In the genomic region with DNA sequence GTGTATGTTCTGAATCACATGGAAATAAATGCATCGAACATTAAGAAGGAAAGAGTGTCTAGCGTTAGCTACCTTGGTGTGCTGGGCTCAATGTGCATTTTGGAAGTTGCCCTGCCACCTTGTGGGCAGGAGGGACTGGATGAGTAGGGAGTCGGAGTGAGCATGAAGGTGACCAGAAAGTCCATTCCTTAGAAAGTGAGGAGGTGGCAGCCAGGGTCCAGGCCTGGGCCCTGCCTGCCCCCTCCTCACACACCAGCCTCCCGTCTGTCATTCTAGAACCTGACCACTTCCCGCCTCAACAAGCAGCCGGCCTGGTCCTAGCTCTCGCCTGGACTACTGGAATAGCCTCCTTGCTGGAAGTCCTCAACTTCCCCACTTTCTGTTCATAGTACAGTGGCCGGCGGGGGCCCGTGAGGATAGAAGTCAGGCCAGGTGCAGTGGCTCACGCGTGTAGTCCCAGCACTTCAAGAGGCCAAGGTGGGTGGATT, we compare ENCODE assay signal across 12 cellular contexts. TPM values are rescaled to one million over a fixed set of nuclear protein-coding genes. Genes with fewer than 3 reads are reported as not detected.
DNase-seq lines count a peak whose midpoint lies in the region; ATAC-seq and TF ChIP-seq lines count a peak whose summit lies in the region.
"Had no signal": no experiment of that assay in that cellular context is flagged by ENCODE, and none has a peak within 500 bp of the region (broad histone marks: within the 10 kb centered on the region; RNA-seq: fewer than 3 reads in every experiment).

No MANE protein-coding gene starts in this region.

- DNase-seq in left ventricle myocardium inferior (no peak), Right ventricle myocardium inferior (ENCODE audit: missing footprints) (no peak), SK-MEL-5 (ENCODE audit: low read depth, low spot score) (peak; percentile 60), foreskin keratinocyte (no peak), GM13976 (ENCODE audit: low spot score) (no peak)
- no peak for DNase-seq in stimulated activated naive CD4-positive, alpha-beta T cell treated with Interleukin-2 at 50 U/mL for 16 hours (lab: John Stamatoyannopoulos, UW)
- DNase-seq: NCI-H69, retina had no signal

- peaks cover 3% of the 10 kb centered on the region for H3K4me1 ChIP-seq in left ventricle myocardium inferior
- H3K4me1 ChIP-seq in foreskin keratinocyte: no peaks in the 10 kb centered on the region

- ATAC-seq in Right ventricle myocardium inferior: no peak
- no peak for ATAC-seq in foreskin keratinocyte
- ATAC-seq in HG02973 (IDR thresholded peaks at IDR 0.05; ENCODE audit: unreplicated experiment): no peak
- no peak for ATAC-seq in HG03045 (IDR thresholded peaks at IDR 0.05; ENCODE audit: unreplicated experiment)

- no peaks in the 10 kb centered on the region for H3K36me3 ChIP-seq in left ventricle myocardium inferior

- intact Hi-C loops in left ventricle myocardium inferior (cut with micrococcal nuclease): loop anchor here (10.0 kb wide), 1 partner anchor 82 kb away; no protein-coding TSS in a partner anchor
- intact Hi-C loops in Right ventricle myocardium inferior (cut with DNase I): no loop called here

- peak; percentile 44 for TF ChIP-seq CTCF in left ventricle myocardium inferior (IDR thresholded peaks at IDR 0.05; ENCODE audit: borderline replicate concordance)
- peak; percentile 37 for TF ChIP-seq CTCF in foreskin keratinocyte (conservative IDR thresholded peaks at IDR 0.05)
- TF ChIP-seq CTCF in GM13976 (IDR thresholded peaks at IDR 0.05; ENCODE audit: borderline replicate concordance, control extremely low read depth, extremely low read depth, insufficient read depth, missing control alignments): no peak

- H3K9me3 ChIP-seq in left ventricle myocardium inferior (replicated peaks): no peaks in the 10 kb centered on the region

- no peak overlapping the region for H3K4me3 ChIP-seq in left ventricle myocardium inferior

- in situ Hi-C loops in SK-MEL-5 (cut with HindIII; ENCODE audit: low pct_unique_long_range_greater_than_20kb, low sequenced_read_pairs) (no loop called here), GM13976 (cut with MboI; ENCODE audit: low sequenced_read_pairs, unreplicated experiment) (no loop called here)

- H3K27ac ChIP-seq in left ventricle myocardium inferior (replicated peaks): no peak overlapping the region
- no peak overlapping the region for H3K27ac ChIP-seq in foreskin keratinocyte

- H3K27me3 ChIP-seq in left ventricle myocardium inferior (ENCODE audit: low read depth) (peaks cover 64% of the 10 kb centered on the region), foreskin keratinocyte (peaks cover 63% of the 10 kb centered on the region)

RNA-seq across cellular contexts. Expression of a gene that starts 10.2 kb away (rescaled TPM):
- total RNA-seq in left ventricle myocardium inferior (11.0 TPM), Right ventricle myocardium inferior (9.1 TPM), foreskin keratinocyte (not detected in 2 replicates)
- total RNA-seq in SK-MEL-5 (2014; rRNA removed; shearing (Covaris generic)): 0.75 and 1.8 TPM in 2 replicates
- polyA plus RNA-seq in SK-MEL-5 (2015; cell fraction: cytosol; rRNA removed): 7.4 and 7.7 TPM in 2 replicates
- 1.9 and 3.8 TPM in 2 replicates for polyA plus RNA-seq in SK-MEL-5 (2015; cell fraction: nucleus; rRNA removed)
- polyA plus RNA-seq in foreskin keratinocyte: not detected in 2 replicates

RNA-seq across cellular contexts. Expression of a gene that starts 36.5 kb away (rescaled TPM):
- not detected for total RNA-seq in left ventricle myocardium inferior
- not detected for total RNA-seq in Right ventricle myocardium inferior
- not detected in 2 replicates for total RNA-seq in SK-MEL-5 (2014; rRNA removed; shearing (Covaris generic))
- not detected in 2 replicates for polyA plus RNA-seq in SK-MEL-5 (2015; cell fraction: cytosol; rRNA removed)
- polyA plus RNA-seq in SK-MEL-5 (2015; cell fraction: nucleus; rRNA removed): not detected in 2 replicates
- not detected in 2 replicates for total RNA-seq in foreskin keratinocyte
- not detected in 2 replicates for polyA plus RNA-seq in foreskin keratinocyte
- total RNA-seq: urinary bladder had no signal
- polyA plus RNA-seq: IgD-negative memory B cell, urinary bladder had no signal
